Comparison of ENCODE assay signal across 1 cellular context in the genomic region with DNA sequence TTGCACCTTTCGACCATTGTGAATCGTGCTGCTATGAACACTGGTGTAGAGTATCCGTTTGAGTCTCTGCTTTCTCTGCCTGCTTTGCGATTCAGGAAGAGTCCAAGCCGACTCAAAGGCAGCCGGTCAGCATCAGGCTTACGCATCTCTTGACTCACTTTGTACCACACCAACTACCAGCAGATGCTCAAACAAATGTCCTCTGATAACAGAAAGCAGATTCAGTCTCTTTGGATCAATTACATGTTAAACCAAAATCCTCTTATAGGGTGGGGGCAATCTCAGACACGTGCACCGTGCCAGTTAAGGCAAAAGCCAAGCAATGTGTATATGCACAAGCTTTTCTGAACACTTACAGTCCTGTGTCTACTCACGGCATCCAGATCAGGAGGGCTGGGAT.
TF ChIP-seq lines count a peak whose summit lies in the region.

No MANE protein-coding gene starts in this region.

TF ChIP-seq in WTC11, 78 proteins besides CTCF, POLR2A, EP300 and RAD21 (continued from another document):
- TF ChIP-seq NR2C2 (CRISPR knock-in tag; IDR thresholded peaks at IDR 0.05) (no peak), ZNF232 (CRISPR knock-in tag; IDR thresholded peaks at IDR 0.05) (no peak), ZNF121 (CRISPR knock-in tag; IDR thresholded peaks at IDR 0.05) (no peak), ATF1 (CRISPR knock-in tag; IDR thresholded peaks at IDR 0.05) (no peak), ZNF317 (CRISPR knock-in tag; IDR thresholded peaks at IDR 0.05; ENCODE audit: borderline replicate concordance, low read depth) (no peak), ZBTB21 (CRISPR knock-in tag; IDR thresholded peaks at IDR 0.05; ENCODE audit: borderline replicate concordance) (no peak), TP53 (CRISPR knock-in tag; IDR thresholded peaks at IDR 0.05) (no peak), NFE2L1 (CRISPR knock-in tag; IDR thresholded peaks at IDR 0.05) (no peak), RORB (CRISPR knock-in tag; IDR thresholded peaks at IDR 0.05) (no peak), NFATC4 (CRISPR knock-in tag; IDR thresholded peaks at IDR 0.05) (no peak)
